8 cellular contexts compared by ENCODE assay signal in the genomic region with DNA sequence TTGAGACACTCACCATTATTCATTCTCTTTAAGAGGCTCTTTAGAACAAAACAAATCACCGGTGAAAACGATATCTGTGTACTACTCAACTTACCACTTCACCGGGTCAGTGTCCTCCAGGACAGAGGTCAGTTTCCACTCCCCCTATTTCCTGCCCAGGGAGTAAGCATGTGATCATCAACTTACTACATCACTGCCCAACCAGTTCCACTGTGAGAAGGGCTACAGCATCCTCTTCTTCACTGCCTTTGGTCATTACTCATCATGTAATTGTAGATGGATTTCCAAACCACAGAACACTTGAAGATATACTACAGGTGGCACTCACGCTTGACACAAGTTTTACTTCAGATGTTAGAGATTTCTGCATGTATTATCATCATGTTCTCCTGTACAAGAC. TPM values are rescaled to one million over a fixed set of nuclear protein-coding genes. Genes with fewer than 3 reads are reported as not detected.
DNase-seq lines count a peak whose midpoint lies in the region; ATAC-seq, FAIRE-seq and TF ChIP-seq lines count a peak whose summit lies in the region.

No MANE protein-coding gene starts in this region.

- no peaks in the 10 kb centered on the region for H3K36me3 ChIP-seq in ascending aorta

- H3K27me3 ChIP-seq in ascending aorta, result no peaks in the 10 kb centered on the region

- H3K27me3 Mint-ChIP-seq in immature natural killer cell (ENCODE audit: low read depth in 3 of 3), result peaks cover 0 to 6% (median 0%) of the 10 kb centered on the region in 3 donors
- H3K27me3 Mint-ChIP-seq in activated naive CD4-positive, alpha-beta T cell treated with anti-CD3 and anti-CD28 coated beads for 36 hours (ENCODE audit: low read depth), result peaks cover 53% of the 10 kb centered on the region

- peaks cover 76 to 82% of the 10 kb centered on the region in 2 donors for H3K4me1 Mint-ChIP-seq in immature natural killer cell
- H3K4me1 Mint-ChIP-seq in activated naive CD4-positive, alpha-beta T cell treated with anti-CD3 and anti-CD28 coated beads for 36 hours (ENCODE audit: low read depth), result peaks cover 29% of the 10 kb centered on the region

- intact Hi-C loops in activated naive CD4-positive, alpha-beta T cell treated with anti-CD3 and anti-CD28 coated beads for 36 hours (cut with micrococcal nuclease), result loop anchor here (1.0 to 5.0 kb wide), 7 partner anchors 23 to 498 kb away; partner anchors contain the start of gene NDUFA12
- intact Hi-C loops in ascending aorta (cut with DNase I), result no loop called here

- no peaks in the 10 kb centered on the region for H3K9me3 ChIP-seq in ascending aorta

- ATAC-seq in GM21786 (IDR thresholded peaks at IDR 0.05; ENCODE audit: unreplicated experiment), result peak; percentile 39
- no peak for ATAC-seq in GM19455 (IDR thresholded peaks at IDR 0.05; ENCODE audit: unreplicated experiment)

- in situ Hi-C loops in Caki2 (cut with HindIII; ENCODE audit: low pct_unique_long_range_greater_than_20kb, low sequenced_read_pairs), result no loop called here

- peak; percentile 72 for DNase-seq in Caki2 (ENCODE audit: low read depth)
- peak; percentile 58 for DNase-seq in RKO (ENCODE audit: low spot score)
- DNase-seq in immature natural killer cell, result no peak
- DNase-seq in urothelium cell line (ENCODE audit: low spot score), result peak; percentile 44
- DNase-seq in activated naive CD4-positive, alpha-beta T cell treated with anti-CD3 and anti-CD28 coated beads for 36 hours, result no peak
- DNase-seq in ascending aorta (ENCODE audit: low spot score in 2 of 2), result no peak

- H3K27ac ChIP-seq in ascending aorta, result no peak overlapping the region

- no peaks in the 10 kb centered on the region for H3K4me1 ChIP-seq in ascending aorta

- no peak for FAIRE-seq in urothelium cell line (lab: Jason Lieb, UNC)

- CTCF ChIA-PET in activated naive CD4-positive, alpha-beta T cell treated with anti-CD3 and anti-CD28 coated beads for 36 hours (lab: Charles Lee), result interaction anchor here (0.6 kb wide), 1 partner anchor 655 kb away, joined by 5 read pairs; no protein-coding TSS in a partner anchor

- H3K27ac Mint-ChIP-seq in immature natural killer cell, result peak overlapping the region; percentile 78 to 96 (median 90)
- no peak overlapping the region for H3K27ac Mint-ChIP-seq in activated naive CD4-positive, alpha-beta T cell treated with anti-CD3 and anti-CD28 coated beads for 36 hours

- TF ChIP-seq CTCF in ascending aorta (IDR thresholded peaks at IDR 0.05), result no peak

- H3K36me3 Mint-ChIP-seq in immature natural killer cell, result peaks cover 0 to 6% (median 0%) of the 10 kb centered on the region in 3 donors
- H3K36me3 Mint-ChIP-seq in activated naive CD4-positive, alpha-beta T cell treated with anti-CD3 and anti-CD28 coated beads for 36 hours (ENCODE audit: low read depth), result no peaks in the 10 kb centered on the region

- H3K4me3 ChIP-seq in ascending aorta, result no peak overlapping the region

- H3K9me3 Mint-ChIP-seq in immature natural killer cell, result no peaks in the 10 kb centered on the region
- no peaks in the 10 kb centered on the region for H3K9me3 Mint-ChIP-seq in activated naive CD4-positive, alpha-beta T cell treated with anti-CD3 and anti-CD28 coated beads for 36 hours

- peak overlapping the region; percentile 81 to 90 (median 86) for H3K4me3 Mint-ChIP-seq in immature natural killer cell
- no peak overlapping the region for H3K4me3 Mint-ChIP-seq in activated naive CD4-positive, alpha-beta T cell treated with anti-CD3 and anti-CD28 coated beads for 36 hours

RNA-seq across cellular contexts. Expression of gene TMCC3, which starts 5.7 kb away (rescaled TPM):
- total RNA-seq in Caki2 (2014; rRNA removed; shearing (Covaris generic); ENCODE audit: low replicate concordance), result 0.10 and 0.38 TPM in 2 replicates
- 10 to 100 TPM; 12.4 to 19.2 (median 15.2) TPM for polyA plus RNA-seq in immature natural killer cell
- under 1 TPM in 1 of 2 experiments, not detected in 1; 0.05 TPM for total RNA-seq in activated naive CD4-positive, alpha-beta T cell treated with anti-CD3 and anti-CD28 coated beads for 36 hours
- total RNA-seq in ascending aorta, result 11.0 TPM

Comparison
In these comparisons a context has a peak if more than half of its experiments do, and no peak if none do; other contexts are left out.
1. DNase-seq: peak in Caki2 (single experiment), RKO (single experiment) and urothelium cell line (single experiment); none in immature natural killer cell (0 of 3), activated naive CD4-positive, alpha-beta T cell treated with anti-CD3 and anti-CD28 coated beads for 36 hours (single experiment) and ascending aorta (0 of 2).